9 cellular contexts compared by ENCODE assay signal in genomic region chr9:133800266-133800665, GRCh38.
"Had no signal": no experiment of that assay in that cellular context is flagged by ENCODE, and none has a peak within 500 bp of the region (broad histone marks: within the 10 kb centered on the region; RNA-seq: fewer than 3 reads in every experiment).

No MANE protein-coding gene starts in this region.

- H3K27ac Mint-ChIP-seq: HFFc6 had no signal

- H2AFZ ChIP-seq: GM23248 had no signal

- H3K27ac ChIP-seq: GM23248, HL-60 had no signal

- H3K4me1 ChIP-seq: HAP-1 had no signal

- H3K36me3 ChIP-seq: HAP-1 had no signal

- H3K9me3 ChIP-seq: HAP-1 had no signal

- H3K4me3 ChIP-seq: GM23248, HAP-1 had no signal

- H3K4me3 Mint-ChIP-seq: HFFc6, IgD-negative memory B cell had no signal

- H3K27me3 Mint-ChIP-seq: IgD-negative memory B cell had no signal

- DNase-seq: GM23248, GOT3, H7, HFFc6, KBM-7 had no signal

- H3K9ac ChIP-seq: GM23248 had no signal

- ATAC-seq: HCT116 had no signal

- H3K9me3 Mint-ChIP-seq: HFFc6, IgD-negative memory B cell had no signal

- H3K36me3 Mint-ChIP-seq: IgD-negative memory B cell had no signal
